ENCODE assay signal across 12 cellular contexts in the genomic region with DNA sequence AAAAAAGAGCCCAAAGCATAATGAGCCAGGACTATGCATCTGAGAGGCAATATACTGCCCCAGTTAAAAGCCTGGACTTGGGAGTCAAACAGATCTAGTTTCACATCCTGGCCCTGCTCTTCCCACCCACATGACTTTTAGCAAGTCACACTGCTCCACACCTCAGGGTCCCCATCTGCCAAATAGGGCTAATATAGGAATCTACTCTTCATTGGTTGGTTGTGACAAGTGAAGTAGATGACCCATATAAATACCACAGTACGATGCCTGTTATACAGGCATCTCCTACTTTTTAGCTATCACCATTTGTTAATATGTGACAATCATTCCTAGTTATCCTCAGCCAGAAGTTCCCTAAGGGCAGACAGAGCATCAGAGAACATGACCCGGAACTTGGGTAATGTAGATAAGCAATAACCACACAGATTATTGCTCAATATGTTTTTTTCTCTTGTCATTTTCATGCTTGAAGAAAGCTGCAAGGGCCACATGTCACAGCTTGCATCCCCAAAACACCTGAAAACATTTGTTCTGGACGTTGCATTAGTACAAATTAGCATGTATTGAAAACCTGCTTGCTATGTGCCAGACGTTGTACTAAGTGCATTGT. TPM values are rescaled to one million over a fixed set of nuclear protein-coding genes. Genes with fewer than 3 reads are reported as not detected.
A peak's percentile ranks its signal among the peaks of the same experiment; 100 is the strongest.
DNase-seq lines count a peak whose midpoint lies in the region; ATAC-seq, FAIRE-seq and TF ChIP-seq lines count a peak whose summit lies in the region.
"Had no signal": no experiment of that assay in that cellular context is flagged by ENCODE, and none has a peak within 500 bp of the region (broad histone marks: within the 10 kb centered on the region; RNA-seq: fewer than 3 reads in every experiment).

No MANE protein-coding gene starts in this region.

- DNase-seq in Caki2 (ENCODE audit: low read depth) (peak; percentile 44), OCI-M1 (lab: John Stamatoyannopoulos, UW) (peak; percentile 84), RCC 7860 (ENCODE audit: low spot score) (no peak), DMS 273 (lab: John Stamatoyannopoulos, UW; ENCODE audit: unreplicated experiment) (no peak), HEK293T (ENCODE audit: extremely low spot score) (no peak)
- DNase-seq: activated CD4-positive, alpha-beta T cell treated with anti-CD3 and anti-CD28 coated beads, Interleukin-2, amount 10 ng/mL, durations not matched to agents 7 days and 5 days; NCI-H187; stimulated activated CD4-positive, alpha-beta T cell treated with anti-CD3 and anti-CD28 coated beads, Interleukin-4, amount 100 ng/mL, for 24 hours; substantia nigra had no signal

- no peaks in the 10 kb centered on the region for H3K9me3 ChIP-seq in esophagus (ENCODE audit: control insufficient read depth in 2 of 2, insufficient read depth in 1 of 2, low read depth in 1 of 2, low read length in 1 of 2)

- no peak overlapping the region for H3K4me3 ChIP-seq in esophagus (ENCODE audit: low read depth in 1 of 2, low read length in 2 of 2)
- H3K4me3 ChIP-seq in rectal smooth muscle tissue (ENCODE audit: low read length), result no peak overlapping the region

- peaks cover 5 to 6% of the 10 kb centered on the region in 2 donors for H3K4me1 ChIP-seq in esophagus (ENCODE audit: control insufficient read depth in 2 of 2, insufficient read depth in 2 of 2, low read length in 1 of 2)
- peaks cover 45% of the 10 kb centered on the region for H3K4me1 ChIP-seq in rectal smooth muscle tissue (ENCODE audit: control insufficient read depth, insufficient read depth, low read length)

- no peak for ATAC-seq in GM21737 (IDR thresholded peaks at IDR 0.05; ENCODE audit: unreplicated experiment)

- H3K27me3 ChIP-seq in esophagus (ENCODE audit: control insufficient read depth in 1 of 2, insufficient read depth in 2 of 2, low read length in 2 of 2) (no peaks in the 10 kb centered on the region), rectal smooth muscle tissue (ENCODE audit: control insufficient read depth, insufficient read depth, low read length) (no peaks in the 10 kb centered on the region)

- H3K27ac ChIP-seq in esophagus (ENCODE audit: low read depth in 2 of 2, low read length in 1 of 2), result peak overlapping the region; percentile 62 to 79
- H3K27ac ChIP-seq in rectal smooth muscle tissue (ENCODE audit: low read depth, low read length), result peak overlapping the region; percentile 56

- in situ Hi-C loops in Caki2 (cut with HindIII; ENCODE audit: low pct_unique_long_range_greater_than_20kb, low sequenced_read_pairs), result no loop called here

- CTCF ChIA-PET in HEK293T (lab: Yijun Ruan, JAX), result no interaction called here

- no peak overlapping the region for H3K9ac ChIP-seq in rectal smooth muscle tissue (ENCODE audit: low read length)

- no peak for FAIRE-seq in RCC 7860 (lab: Jason Lieb, UNC)

- POLR2A ChIA-PET in HEK293T (lab: Yijun Ruan, JAX), result no interaction called here

- WGBS in esophagus, 2 donors, result 33 to 41% methylated on average over 4 of the region's 4 CpGs

- H3K36me3 ChIP-seq in esophagus (ENCODE audit: control insufficient read depth in 2 of 2, insufficient read depth in 2 of 2, low read length in 1 of 2), result peaks cover 0 to 2% of the 10 kb centered on the region in 2 donors
- H3K36me3 ChIP-seq in rectal smooth muscle tissue (ENCODE audit: control insufficient read depth, insufficient read depth, low read length), result no peaks in the 10 kb centered on the region

TF ChIP-seq in HEK293T, 16 proteins besides CTCF, POLR2A, EP300 and RAD21:
- TF ChIP-seq ARNT (IDR thresholded peaks at IDR 0.05) (no peak), SUZ12 (IDR thresholded peaks at IDR 0.05) (no peak), TARDBP (IDR thresholded peaks at IDR 0.05) (no peak), L3MBTL2 (conservative IDR thresholded peaks at IDR 0.05) (no peak), SP1 (IDR thresholded peaks at IDR 0.05) (no peak), HDGF (IDR thresholded peaks at IDR 0.05; ENCODE audit: borderline replicate concordance) (no peak), LEF1 (IDR thresholded peaks at IDR 0.05; ENCODE audit: borderline replicate concordance) (no peak), FOXK2 (IDR thresholded peaks at IDR 0.05) (no peak), NFRKB (IDR thresholded peaks at IDR 0.05) (no peak), ELF4 (IDR thresholded peaks at IDR 0.05) (no peak), ZNF384 (IDR thresholded peaks at IDR 0.05) (no peak), CTBP1 (IDR thresholded peaks at IDR 0.05; ENCODE audit: borderline replicate concordance) (no peak)
- TF ChIP-seq, protein P1, sequence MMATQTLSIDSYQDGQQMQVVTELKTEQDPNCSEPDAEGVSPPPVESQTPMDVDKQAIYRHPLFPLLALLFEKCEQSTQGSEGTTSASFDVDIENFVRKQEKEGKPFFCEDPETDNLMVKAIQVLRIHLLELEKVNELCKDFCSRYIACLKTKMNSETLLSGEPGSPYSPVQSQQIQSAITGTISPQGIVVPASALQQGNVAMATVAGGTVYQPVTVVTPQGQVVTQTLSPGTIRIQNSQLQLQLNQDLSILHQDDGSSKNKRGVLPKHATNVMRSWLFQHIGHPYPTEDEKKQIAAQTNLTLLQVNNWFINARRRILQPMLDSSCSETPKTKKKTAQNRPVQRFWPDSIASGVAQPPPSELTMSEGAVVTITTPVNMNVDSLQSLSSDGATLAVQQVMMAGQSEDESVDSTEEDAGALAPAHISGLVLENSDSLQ (IDR thresholded peaks at IDR 0.05), result no peak

RNA-seq across cellular contexts. Expression of a gene that starts 20.4 kb away (rescaled TPM):
- 6.8 and 9.1 TPM in 2 replicates for total RNA-seq in Caki2 (2014; rRNA removed; shearing (Covaris generic); ENCODE audit: low replicate concordance)
- polyA plus RNA-seq in esophagus, result 1 to 10 TPM; 2.1 to 2.3 TPM

Comparison
In these comparisons a context has a peak if more than half of its experiments do, and no peak if none do; other contexts are left out.
1. DNase-seq: peak in Caki2 (single experiment) and OCI-M1 (single experiment); none in RCC 7860 (single experiment), DMS 273 (single experiment) and HEK293T (single experiment).